Comparison of ENCODE assay signal across 9 cellular contexts in genomic region chr20:20820104-20820503, GRCh38.
DNase-seq lines count a peak whose midpoint lies in the region; ATAC-seq and TF ChIP-seq lines count a peak whose summit lies in the region.
"Had no signal": no experiment of that assay in that cellular context is flagged by ENCODE, and none has a peak within 500 bp of the region (broad histone marks: within the 10 kb centered on the region; RNA-seq: fewer than 3 reads in every experiment).

No MANE protein-coding gene starts in this region.

- H3K27ac ChIP-seq in cardiac muscle cell = no peak overlapping the region
- H3K27ac ChIP-seq in PC-9 = no peak overlapping the region

- no peak overlapping the region for H3K4me2 ChIP-seq in PC-9

- H3K4me3 ChIP-seq in cardiac muscle cell = no peak overlapping the region
- H3K4me3 ChIP-seq in PC-9 = no peak overlapping the region

- no TSS peak for BruUV-seq in PC-9 (replicated peaks; lab: Mats Ljungman, UMichigan)

- H3K36me3 ChIP-seq in cardiac muscle cell (no peaks in the 10 kb centered on the region), PC-9 (ENCODE audit: low read depth) (no peaks in the 10 kb centered on the region)

- H3K27me3 ChIP-seq in cardiac muscle cell (no peaks in the 10 kb centered on the region), PC-9 (ENCODE audit: insufficient read depth, low read depth) (peaks cover 60% of the 10 kb centered on the region)

- CTCF ChIA-PET in PC-9 (lab: Charles Lee) = no interaction called here

- no peaks in the 10 kb centered on the region for H3K9me3 ChIP-seq in cardiac muscle cell (ENCODE audit: low read depth)
- no peaks in the 10 kb centered on the region for H3K9me3 ChIP-seq in PC-9 (ENCODE audit: insufficient read depth, low read depth)

- H3K4me1 ChIP-seq in cardiac muscle cell (ENCODE audit: low read depth) (no peaks in the 10 kb centered on the region), PC-9 (replicated peaks; ENCODE audit: insufficient read depth) (no peaks in the 10 kb centered on the region)

- no peaks in the 10 kb centered on the region for H3K79me2 ChIP-seq in PC-9 (ENCODE audit: low read depth)

- no peaks in the 10 kb centered on the region for H3F3A ChIP-seq in PC-9 (ENCODE audit: insufficient read depth, low read depth)

- no peaks in the 10 kb centered on the region for H3K9me2 ChIP-seq in PC-9 (ENCODE audit: insufficient read depth)

- POLR2A ChIA-PET in PC-9 (lab: Charles Lee; ENCODE audit: unreplicated experiment) = no interaction called here

- H2AFZ ChIP-seq in PC-9 = no peak overlapping the region

- peak; percentile 25 for TF ChIP-seq CTCF in cardiac muscle cell (IDR thresholded peaks at IDR 0.05; ENCODE audit: low read depth, low read length)
- TF ChIP-seq CTCF in PC-9 (conservative IDR thresholded peaks at IDR 0.05) = peak; percentile 43; the same call in 1 of the 2 replicates

- DNase-seq in cardiac muscle cell (ENCODE audit: low read depth in 1 of 2, low spot score in 1 of 2) (peak; percentile 7 to 19), left cardiac atrium (no peak), PC-9 (no peak), head of caudate nucleus (peak in 38 of 42 donors; percentile 12 to 82 (median 44))
- no peak for DNase-seq in effector CD4-positive, alpha-beta T cell
- no peak for DNase-seq in stimulated activated CD8-positive, alpha-beta memory T cell treated with anti-CD3 and anti-CD28 coated beads, Interleukin-4, amount 100 ng/mL, for 48 hours
- DNase-seq: stimulated activated naive CD4-positive, alpha-beta T cell treated with Interleukin-2 at 50 U/mL for 16 hours had no signal

- no peaks in the 10 kb centered on the region for H4K20me1 ChIP-seq in PC-9 (ENCODE audit: insufficient read depth)

- ATAC-seq in left cardiac atrium (no peak), HG03520 (IDR thresholded peaks at IDR 0.05; ENCODE audit: unreplicated experiment) (no peak), HG02973 (IDR thresholded peaks at IDR 0.05; ENCODE audit: unreplicated experiment) (no peak)

- intact Hi-C loops in left cardiac atrium (cut with DNase I) (loop anchor here in 1 of 2 donors (5.0 kb wide), 1 partner anchor 153 kb away; no protein-coding TSS in a partner anchor), PC-9 (cut with micrococcal nuclease; ENCODE audit: unreplicated experiment) (loop anchor here (10.0 kb wide), 1 partner anchor 735 kb away; no protein-coding TSS in a partner anchor), head of caudate nucleus (cut with DNase I) (no loop called here)

Comparison
In these comparisons a context has a peak if more than half of its experiments do, and no peak if none do; other contexts are left out.
1. DNase-seq: peak in cardiac muscle cell (2 of 2) and head of caudate nucleus (38 of 42); none in left cardiac atrium (single experiment), PC-9 (0 of 2), effector CD4-positive, alpha-beta T cell (single experiment) and stimulated activated CD8-positive, alpha-beta memory T cell treated with anti-CD3 and anti-CD28 coated beads, Interleukin-4, amount 100 ng/mL, for 48 hours (single experiment).